Comparison of ENCODE assay signal across 17 cellular contexts in the genomic region with DNA sequence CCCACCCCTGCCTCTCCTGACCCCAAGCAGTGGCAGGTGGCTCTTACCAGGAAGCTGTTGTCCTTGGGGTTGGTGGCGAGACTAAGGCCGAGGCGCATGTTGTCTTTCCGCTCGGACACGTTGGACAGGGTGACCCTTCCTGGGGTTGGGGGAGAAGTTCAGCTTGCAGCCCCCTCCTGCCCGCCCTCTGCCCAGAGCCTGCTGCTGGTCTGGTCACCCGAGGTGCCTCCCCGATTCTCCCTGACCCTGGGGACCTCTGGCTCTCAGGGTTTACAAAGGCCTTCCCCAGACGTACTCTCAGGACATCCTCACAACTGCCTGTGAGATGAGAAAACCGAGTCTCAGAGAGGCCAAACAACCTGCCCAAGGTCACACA.
DNase-seq lines count a peak whose midpoint lies in the region; ATAC-seq and TF ChIP-seq lines count a peak whose summit lies in the region.
"Had no signal": no experiment of that assay in that cellular context is flagged by ENCODE, and none has a peak within 500 bp of the region (broad histone marks: within the 10 kb centered on the region; RNA-seq: fewer than 3 reads in every experiment).

No MANE protein-coding gene starts in this region.

- H3K4ac ChIP-seq in H9 (ENCODE audit: low read depth, low read length), result no peak overlapping the region

- H3K27ac ChIP-seq in osteoblast (ENCODE audit: low read depth, low read length), result peak overlapping the region; percentile 40
- H3K27ac ChIP-seq in tibial artery, result peak overlapping the region; percentile 82 to 90
- H3K27ac ChIP-seq in H9 (ENCODE audit: insufficient read length, low read depth, low read length), result no peak overlapping the region

- peaks cover 22% of the 10 kb centered on the region for H4K20me1 ChIP-seq in osteoblast (ENCODE audit: insufficient read depth, low read length)
- no peaks in the 10 kb centered on the region for H4K20me1 ChIP-seq in H9 (ENCODE audit: control insufficient read depth, insufficient read depth, insufficient read length)

- H3K4me3 Mint-ChIP-seq in activated naive CD8-positive, alpha-beta T cell treated with anti-CD3 and anti-CD28 coated beads for 36 hours, result peak overlapping the region; percentile 42
- no peak overlapping the region for H3K4me3 Mint-ChIP-seq in H9
- H3K4me3 Mint-ChIP-seq: activated naive CD8-positive, alpha-beta T cell; B cell had no signal

- H3K56ac ChIP-seq in H9 (ENCODE audit: insufficient read length, low read depth, low read length), result no peak overlapping the region

- no peak overlapping the region for H2BK12ac ChIP-seq in H9 (ENCODE audit: insufficient read length, low read depth, low read length)

- no peak for TF ChIP-seq CTCF in osteoblast (IDR thresholded peaks at IDR 0.05; ENCODE audit: extremely low read depth, low read depth, low read length)
- no peak for TF ChIP-seq CTCF in tibial artery (IDR thresholded peaks at IDR 0.05)
- TF ChIP-seq CTCF in H9 (conservative IDR thresholded peaks at IDR 0.05), result no peak

- no peaks in the 10 kb centered on the region for H3K79me1 ChIP-seq in H9 (ENCODE audit: insufficient read depth, low read depth, low read length, poor library complexity, severe bottlenecking)

- no peaks in the 10 kb centered on the region for H3K36me3 Mint-ChIP-seq in activated naive CD8-positive, alpha-beta T cell treated with anti-CD3 and anti-CD28 coated beads for 36 hours
- no peaks in the 10 kb centered on the region for H3K36me3 Mint-ChIP-seq in H9 (ENCODE audit: insufficient read depth in 1 of 3, low read depth in 3 of 3)
- H3K36me3 Mint-ChIP-seq: activated naive CD8-positive, alpha-beta T cell; naive thymus-derived CD4-positive, alpha-beta T cell had no signal

- no peak overlapping the region for H3K9ac ChIP-seq in H9 (ENCODE audit: extremely low read depth, insufficient read length, low read length)

- H2BK120ac ChIP-seq in H9 (ENCODE audit: low read depth, low read length, poor library complexity, severe bottlenecking), result no peak overlapping the region

- no peak overlapping the region for H2AK5ac ChIP-seq in H9 (ENCODE audit: insufficient read length, low read length)

- ATAC-seq in Right ventricle myocardium superior (ENCODE audit: poor library complexity), result peak; percentile 28
- ATAC-seq: K562; naive thymus-derived CD4-positive, alpha-beta T cell; stimulated activated naive CD8-positive, alpha-beta T cell treated with anti-CD3 and anti-CD28 coated beads, Interleukin-15, amount 100 ng/mL, for 72 hours had no signal

- no peak overlapping the region for H3K14ac ChIP-seq in H9 (ENCODE audit: insufficient read depth, low read length)

- H3K79me2 ChIP-seq in osteoblast (ENCODE audit: insufficient read depth, low read length) (peaks cover 2% of the 10 kb centered on the region), H9 (ENCODE audit: insufficient read depth, low read length) (no peaks in the 10 kb centered on the region)

- H2BK15ac ChIP-seq in H9 (ENCODE audit: low read depth, low read length), result no peak overlapping the region

- H3K9me3 Mint-ChIP-seq in activated naive CD8-positive, alpha-beta T cell treated with anti-CD3 and anti-CD28 coated beads for 36 hours, result no peaks in the 10 kb centered on the region
- H3K9me3 Mint-ChIP-seq in H9, result no peaks in the 10 kb centered on the region
- H3K9me3 Mint-ChIP-seq: naive thymus-derived CD4-positive, alpha-beta T cell; stimulated activated naive CD8-positive, alpha-beta T cell treated with anti-CD3 and anti-CD28 coated beads, Interleukin-15, amount 100 ng/mL, for 72 hours had no signal

- no peak overlapping the region for H4K5ac ChIP-seq in H9 (ENCODE audit: insufficient read length, low read depth, low read length)

- H3K23ac ChIP-seq in H9 (ENCODE audit: insufficient read length, low read depth, low read length), result no peak overlapping the region

- H3K4me3 ChIP-seq in osteoblast (ENCODE audit: insufficient read depth, low read length) (no peak overlapping the region), tibial artery (no peak overlapping the region)
- H3K4me3 ChIP-seq: K562, prostate gland had no signal

- no peak overlapping the region for H3T11ph ChIP-seq in H9 (ENCODE audit: low read length)

- no peak for DNase-seq in activated naive CD8-positive, alpha-beta T cell treated with anti-CD3 and anti-CD28 coated beads for 36 hours
- DNase-seq in Right ventricle myocardium superior (peak; percentile 56), osteoblast (ENCODE audit: insufficient read length, low spot score, missing footprints) (no peak), tibial artery (no peak), NCI-H748 (lab: John Stamatoyannopoulos, UW; ENCODE audit: unreplicated experiment) (no peak), GM19240 (ENCODE audit: insufficient read length, low spot score) (no peak), H9 (no peak)
- DNase-seq: activated CD4-positive, alpha-beta T cell treated with anti-CD3 and anti-CD28 coated beads, Interleukin-2, amount 50 U/mL, for 1 hour; erythroblast; naive thymus-derived CD4-positive, alpha-beta T cell; NCI-H1930; NCI-H510A; stimulated activated naive CD8-positive, alpha-beta T cell treated with anti-CD3 and anti-CD28 coated beads, Interleukin-15, amount 100 ng/mL, for 72 hours had no signal

- no peak overlapping the region for H3K4me2 ChIP-seq in osteoblast (ENCODE audit: insufficient read depth, low read length)
- H3K4me2 ChIP-seq in H9 (ENCODE audit: insufficient read depth, insufficient read length, low read length), result no peak overlapping the region

- no peaks in the 10 kb centered on the region for H3K23me2 ChIP-seq in H9 (ENCODE audit: insufficient read length, low read depth, low read length, poor library complexity, severe bottlenecking)

- no peak overlapping the region for H3K27ac Mint-ChIP-seq in activated naive CD8-positive, alpha-beta T cell treated with anti-CD3 and anti-CD28 coated beads for 36 hours
- no peak overlapping the region for H3K27ac Mint-ChIP-seq in H9
- H3K27ac Mint-ChIP-seq: B cell had no signal

- no peaks in the 10 kb centered on the region for H3K27me3 ChIP-seq in osteoblast (ENCODE audit: insufficient read depth, low read length)
- H3K27me3 ChIP-seq in tibial artery, result no peaks in the 10 kb centered on the region
- no peaks in the 10 kb centered on the region; the same call in 1 of the 2 replicates for H3K27me3 ChIP-seq in H9 (ENCODE audit: insufficient read depth, low read length)

- WGBS in H9 (ENCODE audit: extremely low coverage, insufficient read length, low lambda C conversion rate), result no CpG with 5 or more reads among the region's 11 CpGs

- H2AFZ ChIP-seq in osteoblast (ENCODE audit: low read length), result no peak overlapping the region
- H2AFZ ChIP-seq in H9 (ENCODE audit: low read length), result no peak overlapping the region

- H3K9me3 ChIP-seq in osteoblast (ENCODE audit: low read depth, low read length), result no peaks in the 10 kb centered on the region
- H3K9me3 ChIP-seq in tibial artery, result no peaks in the 10 kb centered on the region
- H3K9me3 ChIP-seq in H9 (ENCODE audit: control insufficient read depth, low read depth, low read length), result no peaks in the 10 kb centered on the region
- H3K9me3 ChIP-seq: prostate gland had no signal

- no peak overlapping the region for H4K8ac ChIP-seq in H9 (replicated peaks; ENCODE audit: insufficient read length, low read depth, low read length)

- H3K27me3 Mint-ChIP-seq in activated naive CD8-positive, alpha-beta T cell treated with anti-CD3 and anti-CD28 coated beads for 36 hours, result no peaks in the 10 kb centered on the region
- H3K27me3 Mint-ChIP-seq in H9 (ENCODE audit: low read depth), result peaks cover 6% of the 10 kb centered on the region
- H3K27me3 Mint-ChIP-seq: activated naive CD8-positive, alpha-beta T cell had no signal

- intact Hi-C loops in Right ventricle myocardium superior (cut with DNase I), result no loop called here
- intact Hi-C loops in tibial artery (cut with DNase I; ENCODE audit: low total_unique reads), result loop anchor here (5.0 kb wide), 1 partner anchor 57 kb away; no protein-coding TSS in a partner anchor

- no peak overlapping the region for H4K91ac ChIP-seq in H9 (ENCODE audit: insufficient read length, low read depth, low read length)

- H3K4me1 Mint-ChIP-seq in activated naive CD8-positive, alpha-beta T cell treated with anti-CD3 and anti-CD28 coated beads for 36 hours, result peaks cover 5% of the 10 kb centered on the region
- H3K4me1 Mint-ChIP-seq in H9, result peaks cover 6 to 13% of the 10 kb centered on the region in 2 experiments

- H3K36me3 ChIP-seq in osteoblast (ENCODE audit: insufficient read depth, low read length), result peaks cover 92% of the 10 kb centered on the region
- peaks cover 0 to 3% (median 0%) of the 10 kb centered on the region in 3 donors for H3K36me3 ChIP-seq in tibial artery
- H3K36me3 ChIP-seq: prostate gland had no signal

- H3K18ac ChIP-seq in H9 (ENCODE audit: insufficient read length, low read depth, low read length), result no peak overlapping the region

- no peak overlapping the region for H2BK20ac ChIP-seq in H9 (ENCODE audit: low read depth, low read length, poor library complexity, severe bottlenecking)

- peaks cover 56% of the 10 kb centered on the region for H3K4me1 ChIP-seq in osteoblast (ENCODE audit: insufficient read depth, low read length)
- H3K4me1 ChIP-seq in tibial artery, result peaks cover 0 to 85% (median 77%) of the 10 kb centered on the region in 4 donors
- H3K4me1 ChIP-seq in H9 (ENCODE audit: insufficient read depth, low read length), result no peaks in the 10 kb centered on the region

- H2BK5ac ChIP-seq in H9 (ENCODE audit: insufficient read length, low read length), result no peak overlapping the region
